In the genomic region with DNA sequence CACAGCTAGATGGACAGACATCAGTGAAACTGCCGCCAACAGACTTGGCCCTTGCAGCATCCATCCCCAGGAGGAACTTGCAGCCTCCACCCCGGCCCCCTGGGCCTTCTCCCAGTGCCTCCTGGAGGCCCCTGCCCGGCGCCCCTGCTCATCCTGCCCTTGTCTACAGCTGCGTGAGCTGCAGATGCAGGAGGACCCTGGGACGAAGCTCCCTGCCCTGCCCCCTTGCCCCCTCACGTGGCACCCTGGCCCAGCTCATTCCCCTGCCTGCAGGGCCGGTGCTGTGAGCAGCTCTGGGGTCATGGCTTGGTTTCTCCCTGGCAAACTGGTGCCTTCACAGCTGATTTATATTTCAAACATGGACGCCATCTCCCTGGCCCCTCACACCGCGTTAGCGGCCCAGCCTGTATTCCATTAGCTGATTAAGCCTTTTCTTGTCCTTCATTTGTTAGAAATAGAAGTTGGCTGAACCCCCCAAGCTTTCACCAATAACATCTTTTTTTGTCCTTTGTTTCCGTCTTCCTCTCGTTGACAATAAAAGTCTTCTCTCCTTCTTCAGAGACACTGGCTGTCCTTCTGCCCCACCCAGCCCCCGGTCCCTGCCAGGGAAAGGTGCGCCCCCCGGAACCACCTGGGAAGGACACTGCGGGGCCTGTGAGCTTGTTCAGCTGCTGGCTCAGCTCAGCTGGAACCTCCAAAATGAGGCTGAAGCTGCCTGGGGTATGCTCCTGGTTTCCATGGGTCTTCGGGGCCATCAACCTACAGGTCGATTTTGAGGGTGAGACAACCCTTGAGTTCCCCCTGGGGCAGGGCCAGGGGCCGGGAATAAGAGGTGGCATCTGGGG, we compare ENCODE assay signal across 1 cellular context.
TF ChIP-seq lines count a peak whose summit lies in the region.

No MANE protein-coding gene starts in this region.

TF ChIP-seq in K562, 482 proteins besides CTCF, POLR2A, EP300 and RAD21:
- TF ChIP-seq ZNF586 (CRISPR knock-in tag; conservative IDR thresholded peaks at IDR 0.05) = no peak
- no peak for TF ChIP-seq XRCC5 (IDR thresholded peaks at IDR 0.05; ENCODE audit: low read depth, low read length)
- no peak for TF ChIP-seq NR2F6 (CRISPR knock-in tag; IDR thresholded peaks at IDR 0.05)
- TF ChIP-seq SMARCA4 (IDR thresholded peaks at IDR 0.05) = no peak
- no peak for TF ChIP-seq HSF4 (CRISPR knock-in tag; IDR thresholded peaks at IDR 0.05; ENCODE audit: borderline replicate concordance)
- TF ChIP-seq CBFA2T3 (IDR thresholded peaks at IDR 0.05) = no peak
- no peak for TF ChIP-seq E2F3 (CRISPR knock-in tag; IDR thresholded peaks at IDR 0.05)
- no peak for TF ChIP-seq E2F5 (CRISPR knock-in tag; IDR thresholded peaks at IDR 0.05)
- TF ChIP-seq PHB2 (IDR thresholded peaks at IDR 0.05; ENCODE audit: low read depth) = no peak
- no peak for TF ChIP-seq ZBTB17 (CRISPR knock-in tag; IDR thresholded peaks at IDR 0.05)
- no peak for TF ChIP-seq TCF15 (CRISPR knock-in tag; IDR thresholded peaks at IDR 0.05)
- no peak for TF ChIP-seq KAT2B (IDR thresholded peaks at IDR 0.05; ENCODE audit: low read depth, low read length)
- no peak for TF ChIP-seq SNRNP70 (optimal IDR thresholded peaks at IDR 0.05; ENCODE audit: low read depth, low read length)
- no peak for TF ChIP-seq KLF16 (IDR thresholded peaks at IDR 0.05)
- TF ChIP-seq PTTG1 (tag; IDR thresholded peaks at IDR 0.05; ENCODE audit: low read depth) = no peak
- TF ChIP-seq MYBL2 (IDR thresholded peaks at IDR 0.05; ENCODE audit: low read depth) = no peak
- no peak for TF ChIP-seq MYBL2 (CRISPR knock-in tag; IDR thresholded peaks at IDR 0.05; ENCODE audit: borderline replicate concordance)
- no peak for TF ChIP-seq ELF2 (CRISPR knock-in tag; IDR thresholded peaks at IDR 0.05)
